Comparison of ENCODE assay signal across 38 cellular contexts in the genomic region with DNA sequence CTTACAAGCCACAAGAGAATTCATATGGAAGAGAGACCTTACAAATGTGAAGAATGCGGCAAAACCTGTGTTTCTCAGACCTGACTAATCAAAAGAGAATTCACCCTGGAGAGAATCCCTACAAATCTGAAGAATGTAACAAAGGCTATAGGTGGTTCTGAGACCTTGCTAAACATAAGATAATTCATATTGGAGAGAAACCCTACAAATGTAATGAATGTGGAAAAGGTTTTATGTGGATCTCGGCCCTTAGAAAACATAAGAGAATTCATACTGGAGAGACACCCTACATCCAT. TPM values are rescaled to one million over a fixed set of nuclear protein-coding genes. Genes with fewer than 3 reads are reported as not detected.
"Had no signal": no experiment of that assay in that cellular context is flagged by ENCODE, and none has a peak within 500 bp of the region (broad histone marks: within the 10 kb centered on the region; RNA-seq: fewer than 3 reads in every experiment).

No MANE protein-coding gene starts in this region.

- H3K4me1 Mint-ChIP-seq: activated B cell treated with CpG ODN at 0.5 μM for 24 hours; activated CD4-positive, alpha-beta T cell treated with anti-CD3 and anti-CD28 coated beads, Interleukin-2, amount 10 ng/mL, durations not matched to agents 24 days and 14 days; activated naive CD8-positive, alpha-beta T cell treated with anti-CD3 and anti-CD28 coated beads for 36 hours; activated T-helper 17 cell treated with anti-CD3 and anti-CD28 coated beads, Interleukin-2, amount 50 U/mL, for 72 hours; brain; central memory CD8-positive, alpha-beta T cell had no signal

- H3K27me3 Mint-ChIP-seq: activated B cell treated with CpG ODN at 0.5 μM for 24 hours; activated CD4-positive, alpha-beta memory T cell treated with anti-CD3 and anti-CD28 coated beads for 36 hours; activated CD4-positive, alpha-beta T cell treated with anti-CD3 and anti-CD28 coated beads, Interleukin-2, amount 10 ng/mL, durations not matched to agents 24 days and 14 days; activated CD8-positive, alpha-beta T cell treated with anti-CD3 and anti-CD28 coated beads for 36 hours; activated naive CD8-positive, alpha-beta T cell treated with anti-CD3 and anti-CD28 coated beads for 36 hours; activated T-helper 17 cell treated with anti-CD3 and anti-CD28 coated beads, Interleukin-2, amount 50 U/mL, for 72 hours; brain; central memory CD8-positive, alpha-beta T cell had no signal

- H3K4me1 ChIP-seq: ascending aorta had no signal

- H3K4me3 Mint-ChIP-seq: activated B cell treated with CpG ODN at 0.5 μM for 24 hours; activated CD4-positive, alpha-beta memory T cell treated with anti-CD3 and anti-CD28 coated beads for 36 hours; activated CD4-positive, alpha-beta T cell treated with anti-CD3 and anti-CD28 coated beads, Interleukin-2, amount 10 ng/mL, durations not matched to agents 24 days and 14 days; activated CD8-positive, alpha-beta T cell treated with anti-CD3 and anti-CD28 coated beads for 36 hours; activated naive CD4-positive, alpha-beta T cell treated with anti-CD3 and anti-CD28 coated beads for 36 hours; activated naive CD8-positive, alpha-beta T cell treated with anti-CD3 and anti-CD28 coated beads for 36 hours; activated T-cell treated with anti-CD3 and anti-CD28 coated beads, Interleukin-2, amount 50 U/mL, for 4 hours; activated T-cell treated with anti-CD3 and anti-CD28 coated beads, Interleukin-2, amount 50 U/mL, for 72 hours; activated T-helper 1 cell treated with anti-CD3 and anti-CD28 coated beads, Interleukin-12 subunit alpha, Interleukin-12 subunit beta, Interleukin-2, Interleukin-4 antibody, amounts not matched to agents 30 ng/mL and 10 ng/mL and 1 ng/mL, durations not matched to agents 14 hours and 24 hours and 36 hours; activated T-helper 17 cell treated with anti-CD3 and anti-CD28 coated beads, Interleukin-2, amount 50 U/mL, for 72 hours; brain; central memory CD8-positive, alpha-beta T cell; T-helper 1 cell treated with Interleukin-12 subunit alpha and Interleukin-12 subunit beta and Interleukin-4 antibody, amounts not matched to agents 30 μg/mL and 1 μg/mL, for 36 hours; T-helper 2 cell treated with Interferon-gamma antibody and Interleukin-4, amounts not matched to agents 5 μg/mL and 100 μg/mL, for 36 hours had no signal

- ATAC-seq: activated CD8-positive, alpha-beta T cell treated with anti-CD3 and anti-CD28 coated beads for 36 hours; activated naive CD4-positive, alpha-beta T cell treated with anti-CD3 and anti-CD28 coated beads, Interleukin-2, amount 50 U/mL, for 72 hours; activated T-cell treated with anti-CD3 and anti-CD28 coated beads, Interleukin-2, amount 50 U/mL, for 4 hours; activated T-cell treated with anti-CD3 and anti-CD28 coated beads, Interleukin-2, amount 50 U/mL, for 72 hours; activated T-helper 17 cell treated with anti-CD3 and anti-CD28 coated beads, Interleukin-2, amount 50 U/mL, for 72 hours had no signal

- H3K4me3 ChIP-seq: ascending aorta, cardiac muscle cell had no signal

- H3K27ac Mint-ChIP-seq: activated B cell treated with CpG ODN at 0.5 μM for 24 hours; activated CD4-positive, alpha-beta memory T cell treated with anti-CD3 and anti-CD28 coated beads for 36 hours; activated CD4-positive, alpha-beta T cell treated with anti-CD3 and anti-CD28 coated beads, Interleukin-2, amount 10 ng/mL, durations not matched to agents 24 days and 14 days; activated CD8-positive, alpha-beta T cell treated with anti-CD3 and anti-CD28 coated beads for 36 hours; activated naive CD4-positive, alpha-beta T cell treated with anti-CD3 and anti-CD28 coated beads for 36 hours; activated naive CD4-positive, alpha-beta T cell treated with anti-CD3 and anti-CD28 coated beads, Interleukin-2, amount 50 U/mL, for 72 hours; activated naive CD8-positive, alpha-beta T cell treated with anti-CD3 and anti-CD28 coated beads for 36 hours; activated T-cell treated with anti-CD3 and anti-CD28 coated beads, Interleukin-2, amount 50 U/mL, for 72 hours; activated T-helper 1 cell treated with anti-CD3 and anti-CD28 coated beads, Interleukin-12 subunit alpha, Interleukin-12 subunit beta, Interleukin-2, Interleukin-4 antibody, amounts not matched to agents 30 ng/mL and 10 ng/mL and 1 ng/mL, durations not matched to agents 14 hours and 24 hours and 36 hours; activated T-helper 17 cell treated with anti-CD3 and anti-CD28 coated beads, Interleukin-2, amount 50 U/mL, for 72 hours; brain; T-helper 1 cell treated with Interleukin-12 subunit alpha and Interleukin-12 subunit beta and Interleukin-4 antibody, amounts not matched to agents 30 μg/mL and 1 μg/mL, for 36 hours; T-helper 2 cell treated with Interferon-gamma antibody and Interleukin-4, amounts not matched to agents 5 μg/mL and 100 μg/mL, for 36 hours had no signal

- FAIRE-seq: bronchial epithelial cell, TTC549 had no signal

- H3K36me3 Mint-ChIP-seq: brain had no signal

- H3K36me3 ChIP-seq: cardiac muscle cell had no signal

- DNase-seq: activated B cell treated with CpG ODN at 0.5 μM for 24 hours; activated CD4-positive, alpha-beta memory T cell treated with anti-CD3 and anti-CD28 coated beads for 36 hours; activated CD4-positive, alpha-beta T cell treated with anti-CD3 and anti-CD28 coated beads for 4 hours; activated CD4-positive, alpha-beta T cell treated with anti-CD3 and anti-CD28 coated beads, Interleukin-2, amount 10 ng/mL, durations not matched to agents 24 days and 14 days; activated CD4-positive, alpha-beta T cell treated with anti-CD3 and anti-CD28 coated beads, Interleukin-2, amount 50 U/mL, for 1 hour; activated CD4-positive, alpha-beta T cell treated with anti-CD3 and anti-CD28 coated beads, Interleukin-2, amount 50 U/mL, for 4 hours; activated CD4-positive, CD25-positive, alpha-beta regulatory T cell treated with anti-CD3 and anti-CD28 coated beads, Interleukin-2, amount 50 U/mL, for 72 hours; activated CD8-positive, alpha-beta memory T cell treated with anti-CD3 and anti-CD28 coated beads, Interleukin-2, amount 50 U/mL, for 4 hours; activated CD8-positive, alpha-beta T cell treated with anti-CD3 and anti-CD28 coated beads for 36 hours; activated effector memory CD4-positive, alpha-beta T cell treated with anti-CD3 and anti-CD28 coated beads, Interleukin-2, amount 50 U/mL, for 16 hours; activated gamma-delta T cell treated with Interleukin-2 at 50 U/mL for 16 hours; activated naive CD4-positive, alpha-beta T cell; activated naive CD4-positive, alpha-beta T cell treated with anti-CD3 and anti-CD28 coated beads for 36 hours; activated naive CD4-positive, alpha-beta T cell treated with anti-CD3 and anti-CD28 coated beads, Interleukin-2, amount 50 U/mL, for 16 hours; activated naive CD8-positive, alpha-beta T cell treated with anti-CD3 and anti-CD28 coated beads for 36 hours; activated T-cell treated with anti-CD3 and anti-CD28 coated beads for 4 hours; activated T-cell treated with anti-CD3 and anti-CD28 coated beads, Interleukin-2, amount 50 U/mL, for 1 hour; activated T-cell treated with anti-CD3 and anti-CD28 coated beads, Interleukin-2, amount 50 U/mL, for 4 hours; activated T-cell treated with anti-CD3 and anti-CD28 coated beads, Interleukin-2, amount 50 U/mL, for 72 hours; amygdala; anterior cingulate cortex; caudate nucleus; cerebellar nuclear complex; T-helper 1 cell; T-helper 2 cell; T-helper 9 cell had no signal

- H3K27ac ChIP-seq: ascending aorta, cardiac muscle cell, VCaP had no signal

- H3K27me3 ChIP-seq: ascending aorta, cardiac muscle cell had no signal

RNA-seq across cellular contexts. Expression of a gene that starts 33.4 kb away (rescaled TPM):
- total RNA-seq: activated CD4-positive, alpha-beta T cell treated with anti-CD3 and anti-CD28 coated beads, Interleukin-2, amount 10 ng/mL, durations not matched to agents 24 days and 14 days; activated CD8-positive, alpha-beta T cell treated with anti-CD3 and anti-CD28 coated beads for 36 hours; activated T-helper 1 cell treated with anti-CD3 and anti-CD28 coated beads, Interleukin-12 subunit alpha, Interleukin-12 subunit beta, Interleukin-2, Interleukin-4 antibody, amounts not matched to agents 30 ng/mL and 10 ng/mL and 1 ng/mL, durations not matched to agents 14 hours and 24 hours and 36 hours; ascending aorta; cardiac muscle cell had no signal
- polyA plus RNA-seq: cardiac muscle cell had no signal
